ENCODE assay signal across 11 cellular contexts in genomic region chr10:77939561-77940001, GRCh38. TPM values are rescaled to one million over a fixed set of nuclear protein-coding genes. Genes with fewer than 3 reads are reported as not detected.
A peak's percentile ranks its signal among the peaks of the same experiment; 100 is the strongest.
DNase-seq lines count a peak whose midpoint lies in the region; ATAC-seq and TF ChIP-seq lines count a peak whose summit lies in the region.
"Had no signal": no experiment of that assay in that cellular context is flagged by ENCODE, and none has a peak within 500 bp of the region (broad histone marks: within the 10 kb centered on the region; RNA-seq: fewer than 3 reads in every experiment).

No MANE protein-coding gene starts in this region.

- H3K9me2 ChIP-seq in GM23338 (ENCODE audit: insufficient read depth) = no peaks in the 10 kb centered on the region

- peaks cover 24% of the 10 kb centered on the region for H3K4me1 Mint-ChIP-seq in GM23338
- H3K4me1 Mint-ChIP-seq: natural killer cell had no signal

- TF ChIP-seq CTCF in GM23338 (conservative IDR thresholded peaks at IDR 0.05; ENCODE audit: low read depth in 2 of 2) (no peak), left ventricle myocardium inferior (IDR thresholded peaks at IDR 0.05; ENCODE audit: borderline replicate concordance) (no peak)

- H3K27me3 ChIP-seq in GM23338 (ENCODE audit: insufficient read depth) = no peaks in the 10 kb centered on the region
- H3K27me3 ChIP-seq in adipocyte (replicated peaks; ENCODE audit: control insufficient read depth, insufficient read depth, low read length) = no peaks in the 10 kb centered on the region
- no peaks in the 10 kb centered on the region for H3K27me3 ChIP-seq in left ventricle myocardium inferior (ENCODE audit: low read depth)

- H3F3A ChIP-seq in GM23338 (replicated peaks; ENCODE audit: low read depth) = 0 out of 2 replicates have a peak, but pooled peaks cover 4% of the 10 kb centered on the region

- no peak overlapping the region for H3K4me2 ChIP-seq in GM23338

- no peaks in the 10 kb centered on the region for H3K9me3 ChIP-seq in adipocyte (ENCODE audit: control insufficient read depth, low read length)
- no peaks in the 10 kb centered on the region for H3K9me3 ChIP-seq in left ventricle myocardium inferior (replicated peaks)

- H3K27me3 Mint-ChIP-seq in GM23338 (ENCODE audit: insufficient read depth, low read depth, poor library complexity) = peaks cover 13% of the 10 kb centered on the region
- H3K27me3 Mint-ChIP-seq: dendritic cell treated with granulocyte-macrophage colony-stimulating factor and Interleukin-4, amounts not matched to agents 40 ng/mL and 50 ng/mL, for 4 days had no signal

- H3K36me3 ChIP-seq in GM23338 (ENCODE audit: insufficient read depth) = no peaks in the 10 kb centered on the region; the same call in 1 of the 2 replicates
- H3K36me3 ChIP-seq in adipocyte (ENCODE audit: control insufficient read depth, insufficient read depth, low read length, severe bottlenecking) = no peaks in the 10 kb centered on the region
- no peaks in the 10 kb centered on the region for H3K36me3 ChIP-seq in left ventricle myocardium inferior

- H3K9me3 Mint-ChIP-seq in GM23338 = no peaks in the 10 kb centered on the region
- H3K9me3 Mint-ChIP-seq: activated T-cell treated with anti-CD3 and anti-CD28 coated beads, Interleukin-2, amount 50 U/mL, for 4 hours; dendritic cell treated with granulocyte-macrophage colony-stimulating factor and Interleukin-4, amounts not matched to agents 40 ng/mL and 50 ng/mL, for 4 days; natural killer cell had no signal

- peaks cover 10% of the 10 kb centered on the region for H3K4me1 ChIP-seq in GM23338 (ENCODE audit: insufficient read depth)
- H3K4me1 ChIP-seq in adipocyte (ENCODE audit: control insufficient read depth, insufficient read depth, low read length) = peaks cover 32% of the 10 kb centered on the region
- peaks cover 21% of the 10 kb centered on the region for H3K4me1 ChIP-seq in left ventricle myocardium inferior

- no peak overlapping the region for H3K9ac ChIP-seq in adipocyte (ENCODE audit: low read length)

- H3K36me3 Mint-ChIP-seq in GM23338 (ENCODE audit: low read depth) = no peaks in the 10 kb centered on the region; the same call in 2 of the 3 replicates
- H3K36me3 Mint-ChIP-seq: natural killer cell had no signal

- no peak overlapping the region for H3K27ac Mint-ChIP-seq in GM23338
- H3K27ac Mint-ChIP-seq: dendritic cell treated with granulocyte-macrophage colony-stimulating factor and Interleukin-4, amounts not matched to agents 40 ng/mL and 50 ng/mL, for 4 days; natural killer cell had no signal

- ATAC-seq in GM23338 = peak; percentile 19; the same call in 1 of the 3 replicates
- ATAC-seq in HG02798 (IDR thresholded peaks at IDR 0.05; ENCODE audit: poor library complexity, unreplicated experiment) = no peak
- ATAC-seq: activated T-cell treated with anti-CD3 and anti-CD28 coated beads, Interleukin-2, amount 50 U/mL, for 4 hours; natural killer cell had no signal

- H3K27ac ChIP-seq in GM23338 (ENCODE audit: low read depth) = no peak overlapping the region
- no peak overlapping the region for H3K27ac ChIP-seq in left ventricle myocardium inferior (replicated peaks)

- H3K4me3 ChIP-seq in GM23338 = no peak overlapping the region
- no peak overlapping the region for H3K4me3 ChIP-seq in adipocyte (ENCODE audit: low read length)
- H3K4me3 ChIP-seq in left ventricle myocardium inferior = no peak overlapping the region
- no peak overlapping the region for H3K4me3 ChIP-seq in skeletal muscle cell (ENCODE audit: low read depth, low read length)

- peak overlapping the region; percentile 80 for H2AFZ ChIP-seq in GM23338

- intact Hi-C loops in left ventricle myocardium inferior (cut with micrococcal nuclease) = no loop called here

- no peaks in the 10 kb centered on the region for H4K20me1 ChIP-seq in GM23338 (replicated peaks; ENCODE audit: insufficient read depth)

- DNase-seq in GM23338 (ENCODE audit: low spot score) (no peak), adipocyte (ENCODE audit: low read depth) (peak; percentile 29), left ventricle myocardium inferior (peak; percentile 30), skeletal muscle cell (ENCODE audit: low read depth) (peak; percentile 69), germinal center (ENCODE audit: low spot score) (no peak), NCI-H774 (lab: John Stamatoyannopoulos, UW) (no peak), activated gamma-delta T cell treated with Interleukin-2 at 50 U/mL for 16 hours (no peak)
- DNase-seq: activated T-cell treated with anti-CD3 and anti-CD28 coated beads, Interleukin-2, amount 50 U/mL, for 4 hours; natural killer cell had no signal

- H3K79me2 ChIP-seq in GM23338 (replicated peaks; ENCODE audit: insufficient read depth) = no peaks in the 10 kb centered on the region

- H3K4me3 Mint-ChIP-seq in GM23338 = no peak overlapping the region
- H3K4me3 Mint-ChIP-seq: activated T-cell treated with anti-CD3 and anti-CD28 coated beads, Interleukin-2, amount 50 U/mL, for 4 hours; dendritic cell treated with granulocyte-macrophage colony-stimulating factor and Interleukin-4, amounts not matched to agents 40 ng/mL and 50 ng/mL, for 4 days; natural killer cell had no signal

TF ChIP-seq in GM23338, 12 proteins besides CTCF, POLR2A, EP300 and RAD21:
- TF ChIP-seq ZNF331 (CRISPR knock-in tag; IDR thresholded peaks at IDR 0.05; ENCODE audit: low read depth) (no peak), EZH2phosphoT487 (IDR thresholded peaks at IDR 0.05; ENCODE audit: unreplicated experiment) (no peak), NANOG (IDR thresholded peaks at IDR 0.05; ENCODE audit: borderline replicate concordance) (no peak), POLR2AphosphoS5 (IDR thresholded peaks at IDR 0.05; ENCODE audit: low read depth) (no peak), ZNF114 (CRISPR knock-in tag; IDR thresholded peaks at IDR 0.05) (no peak)
TF ChIP-seq in GM23338: peak in this region for 0.

RNA-seq across cellular contexts. Expression of gene DLG5, which starts 13.0 kb away (rescaled TPM):
- total RNA-seq in GM23338 (2014; rRNA removed; shearing (Covaris generic)) = 50.8 and 66.6 TPM in 2 replicates
- 6.0 and 7.4 TPM in 2 replicates for polyA plus RNA-seq in GM23338 (2016; fragmentation: Nextera tagmentation; extraction: Ambion mirVana)
- 8.9 TPM for total RNA-seq in left ventricle myocardium inferior

Comparison
In these comparisons a context has a peak if more than half of its experiments do, and no peak if none do; other contexts are left out.
1. DNase-seq: peak in adipocyte (single experiment), left ventricle myocardium inferior (single experiment) and skeletal muscle cell (single experiment); none in GM23338 (single experiment), germinal center (single experiment), NCI-H774 (single experiment) and activated gamma-delta T cell treated with Interleukin-2 at 50 U/mL for 16 hours (single experiment).